In genomic region chr1:210143465-210144062, GRCh38 we compare ENCODE assay signal across 8 cellular contexts.
DNase-seq lines count a peak whose midpoint lies in the region; ATAC-seq, FAIRE-seq and TF ChIP-seq lines count a peak whose summit lies in the region.

No MANE protein-coding gene starts in this region.

- H3K4me3 ChIP-seq in H1 (ENCODE audit: extremely low read depth in 1 of 4, insufficient read depth in 2 of 4, low read depth in 3 of 4, low read length in 4 of 4): no peak overlapping the region
- H3K4me3 ChIP-seq in mesendoderm (ENCODE audit: low read length): no peak overlapping the region

- H3K36me3 Mint-ChIP-seq in WTC11: peaks cover 14% of the 10 kb centered on the region

- no peak overlapping the region for H2BK12ac ChIP-seq in H1 (ENCODE audit: low read depth, low read length)

- H3K18ac ChIP-seq in H1 (ENCODE audit: extremely low read depth, low read length) (no peak overlapping the region), mesendoderm (ENCODE audit: low read length) (no peak overlapping the region)

- CTCF ChIA-PET in WTC11 (lab: Charles Lee): interaction anchor here (0.6 to 2.7 kb wide), 4 partner anchors 10 to 167 kb away, joined by 3 to 13 read pairs (median 3); no protein-coding TSS in a partner anchor
- CTCF ChIA-PET in H1 (lab: Charles Lee; ENCODE audit: partially characterized antibody): interaction anchor here (0.7 to 3.5 kb wide), 23 partner anchors 10 to 289 kb away, joined by 3 to 31 read pairs (median 4); partner anchors contain the start of gene SERTAD4

- H2BK5ac ChIP-seq in H1 (ENCODE audit: low read depth, low read length) (no peak overlapping the region), mesendoderm (ENCODE audit: low read length) (no peak overlapping the region)

- H2AK5ac ChIP-seq in H1 (ENCODE audit: low read depth, low read length) (no peak overlapping the region), mesendoderm (ENCODE audit: low read length) (no peak overlapping the region)

- H2AFZ ChIP-seq in H1 (ENCODE audit: low read length): no peak overlapping the region

- DNase-seq in Right ventricle myocardium inferior (ENCODE audit: missing footprints): peak; percentile 71
- DNase-seq in cardiac septum (ENCODE audit: low spot score): no peak
- peak; percentile 59 for DNase-seq in NCI-H1694 treated with DMSO at 0.1 percent for 48 hours (lab: John Stamatoyannopoulos, UW)
- peak; percentile 68 for DNase-seq in WTC11 (ENCODE audit: low spot score)
- DNase-seq in H1 (ENCODE audit: low read depth in 1 of 2, low spot score in 2 of 2): peak; percentile 13 to 77
- peak; percentile 62 for DNase-seq in mesendoderm
- DNase-seq in stimulated activated naive CD8-positive, alpha-beta T cell treated with anti-CD3 and anti-CD28 coated beads, Interleukin-15, Interleukin-2, amounts not matched to agents 100 U/mL and 50 U/mL, for 24 hours: peak; percentile 72

- peaks cover 22% of the 10 kb centered on the region for H3K9me3 Mint-ChIP-seq in WTC11

- H3K23me2 ChIP-seq in H1 (ENCODE audit: low read depth, low read length): no peaks in the 10 kb centered on the region

- H3K79me1 ChIP-seq in H1 (ENCODE audit: low read depth, low read length): no peaks in the 10 kb centered on the region
- no peaks in the 10 kb centered on the region for H3K79me1 ChIP-seq in mesendoderm (ENCODE audit: low read length)

- H2BK20ac ChIP-seq in H1 (ENCODE audit: low read length): no peak overlapping the region

- no peak overlapping the region for H3K4me3 Mint-ChIP-seq in WTC11

- no peak overlapping the region for H3K27ac ChIP-seq in H1 (ENCODE audit: low read depth, low read length)
- H3K27ac ChIP-seq in mesendoderm (ENCODE audit: low read depth, low read length): no peak overlapping the region

- H4K5ac ChIP-seq in H1 (ENCODE audit: insufficient read length, low read depth, low read length): no peak overlapping the region
- H4K5ac ChIP-seq in mesendoderm (ENCODE audit: low read length): no peak overlapping the region

- no peaks in the 10 kb centered on the region for H3K27me3 ChIP-seq in H1 (replicated peaks in 1 of 4; ENCODE audit: control insufficient read depth in 3 of 4, extremely low read depth in 1 of 4, insufficient read depth in 3 of 4, low read length in 3 of 4)
- no peaks in the 10 kb centered on the region for H3K27me3 ChIP-seq in mesendoderm (ENCODE audit: insufficient read depth, low read length, poor library complexity)

- H3K23ac ChIP-seq in H1 (ENCODE audit: insufficient read length) (no peak overlapping the region), mesendoderm (ENCODE audit: low read length) (no peak overlapping the region)

- no peak for TF ChIP-seq POLR2A in H1 (IDR thresholded peaks at IDR 0.05; ENCODE audit: control extremely low read depth in 1 of 2, low read depth in 2 of 2, low read length in 2 of 2)

- H4K8ac ChIP-seq in H1 (ENCODE audit: extremely low read depth, insufficient read depth, low read length) (no peak overlapping the region), mesendoderm (ENCODE audit: low read depth, low read length) (no peak overlapping the region)

- H4K20me1 ChIP-seq in H1 (replicated peaks in 1 of 2; ENCODE audit: control insufficient read depth in 1 of 2, insufficient read depth in 2 of 2, low read length in 2 of 2): no peaks in the 10 kb centered on the region

- ATAC-seq in Right ventricle myocardium inferior (no peak), WTC11 (no peak), HG03139 (IDR thresholded peaks at IDR 0.05; ENCODE audit: unreplicated experiment) (no peak)
- no peak for ATAC-seq in stimulated activated naive CD8-positive, alpha-beta T cell treated with anti-CD3 and anti-CD28 coated beads, Interleukin-15, Interleukin-2, amounts not matched to agents 100 U/mL and 50 U/mL, for 24 hours

- peak; percentile 65 to 72 for TF ChIP-seq RAD21 in H1 (IDR thresholded peaks at IDR 0.05 in 1 of 2, conservative IDR thresholded peaks at IDR 0.05 in 1 of 2; ENCODE audit: low read depth in 2 of 2, low read length in 2 of 2)

- no peaks in the 10 kb centered on the region for H3K4me1 ChIP-seq in H1 (replicated peaks in 1 of 4; ENCODE audit: control insufficient read depth in 3 of 4, insufficient read depth in 4 of 4, low read length in 3 of 4)
- H3K4me1 ChIP-seq in mesendoderm (ENCODE audit: control insufficient read depth, low read depth, low read length): no peaks in the 10 kb centered on the region

- H2BK120ac ChIP-seq in H1 (replicated peaks; ENCODE audit: low read depth, low read length) (no peak overlapping the region), mesendoderm (ENCODE audit: low read depth, low read length) (no peak overlapping the region)

- no peak overlapping the region for H3K56ac ChIP-seq in H1 (replicated peaks; ENCODE audit: insufficient read length, low read depth, low read length)
- no peak overlapping the region for H3K56ac ChIP-seq in mesendoderm (ENCODE audit: low read length)

- no peak for TF ChIP-seq EP300 in H1 (IDR thresholded peaks at IDR 0.05; ENCODE audit: borderline replicate concordance in 1 of 2, low read depth in 2 of 2, low read length in 2 of 2)

- H3K14ac ChIP-seq in H1 (ENCODE audit: insufficient read length): no peak overlapping the region

- H3K9ac ChIP-seq in H1 (replicated peaks in 1 of 4; ENCODE audit: extremely low read depth in 1 of 4, low read depth in 3 of 4, low read length in 3 of 4) (no peak overlapping the region), mesendoderm (ENCODE audit: low read length) (no peak overlapping the region)

- intact Hi-C loops in Right ventricle myocardium inferior (cut with DNase I): loop anchor here (1.0 to 2.0 kb wide), 2 partner anchors 168 to 257 kb away; no protein-coding TSS in a partner anchor
- intact Hi-C loops in cardiac septum (cut with DNase I): loop anchor here (2.0 kb wide), 2 partner anchors 167 to 257 kb away; no protein-coding TSS in a partner anchor

- H3K79me2 ChIP-seq in H1 (ENCODE audit: control insufficient read depth in 1 of 2, insufficient read depth in 2 of 2, low read length in 2 of 2): no peaks in the 10 kb centered on the region
- H3K79me2 ChIP-seq in mesendoderm (ENCODE audit: control insufficient read depth, insufficient read depth, low read length): no peaks in the 10 kb centered on the region

- H3K4me1 Mint-ChIP-seq in WTC11: no peaks in the 10 kb centered on the region

- no peaks in the 10 kb centered on the region; a peak in 1 of 8 replicates for H3K36me3 ChIP-seq in H1 (ENCODE audit: control insufficient read depth in 2 of 4, insufficient read depth in 4 of 4, low read length in 3 of 4)
- no peaks in the 10 kb centered on the region for H3K36me3 ChIP-seq in mesendoderm (ENCODE audit: control insufficient read depth, insufficient read depth, low read length)

- WGBS in H1 (ENCODE audit: extremely low coverage in 1 of 2, insufficient coverage in 1 of 2, insufficient read length in 1 of 2, insufficient replicate concordance in 2 of 2, low coverage in 1 of 2, low lambda C conversion rate in 2 of 2, missing lambda C conversion rate in 1 of 2), 2 experiments: 43% methylated on average over 4 of the region's 4 CpGs; no CpG with 5 or more reads in 1 of the 2 experiments
- WGBS in mesendoderm (ENCODE audit: extremely low coverage, insufficient coverage, low lambda C conversion rate): no CpG with 5 or more reads among the region's 4 CpGs

- no peak overlapping the region for H4K91ac ChIP-seq in H1 (replicated peaks; ENCODE audit: insufficient read length, low read length)

- no peaks in the 10 kb centered on the region; the same call in 1 of the 2 replicates for H3K27me3 Mint-ChIP-seq in WTC11 (ENCODE audit: low read depth)

- H2BK15ac ChIP-seq in H1 (ENCODE audit: low read length) (no peak overlapping the region), mesendoderm (replicated peaks; ENCODE audit: low read depth) (no peak overlapping the region)

- TF ChIP-seq CTCF in WTC11 (IDR thresholded peaks at IDR 0.05) (peak; percentile 49), H1 (IDR thresholded peaks at IDR 0.05; ENCODE audit: control extremely low read depth in 1 of 3, insufficient read depth in 1 of 3, low read depth in 1 of 3, low read length in 3 of 3) (peak in 2 of 3 experiments; percentile 38 to 42; a peak in 2 of 4 replicates)

- H3K27ac Mint-ChIP-seq in WTC11: no peak overlapping the region

- H3K9me3 ChIP-seq in H1 (ENCODE audit: insufficient read depth in 2 of 2, low read depth in 1 of 2, low read length in 1 of 2): peaks cover 4 to 5% of the 10 kb centered on the region in 2 experiments; a peak in 1 of 4 replicates

- H3K4me2 ChIP-seq in H1 (ENCODE audit: insufficient read depth in 1 of 2, low read depth in 2 of 2, low read length in 2 of 2): no peak overlapping the region
- H3K4me2 ChIP-seq in mesendoderm (ENCODE audit: low read length): no peak overlapping the region

- no peak for FAIRE-seq in H1 (lab: Jason Lieb, UNC)

- POLR2A ChIA-PET in WTC11 (lab: Charles Lee) (no interaction called here), H1 (lab: Charles Lee; ENCODE audit: partially characterized antibody) (interaction anchor here (2.3 kb wide), 1 partner anchor 231 kb away, joined by 7 read pairs; no protein-coding TSS in a partner anchor)

- H3K4ac ChIP-seq in H1 (replicated peaks; ENCODE audit: insufficient read length, low read depth, low read length) (no peak overlapping the region), mesendoderm (ENCODE audit: low read depth, low read length) (no peak overlapping the region)

TF ChIP-seq in WTC11, 78 proteins besides CTCF, POLR2A, EP300 and RAD21:
- TF ChIP-seq FOXK1 (CRISPR knock-in tag; IDR thresholded peaks at IDR 0.05): no peak

TF ChIP-seq in H1, 55 proteins besides CTCF, POLR2A, EP300 and RAD21 (continues in another document):
- TF ChIP-seq ZNF274 (IDR thresholded peaks at IDR 0.05; ENCODE audit: borderline replicate concordance, extremely low read depth, low read length): no peak
- TF ChIP-seq USF2 (IDR thresholded peaks at IDR 0.05; ENCODE audit: low read length): no peak
- TF ChIP-seq SP1 (IDR thresholded peaks at IDR 0.05; ENCODE audit: low read depth, low read length): no peak
- no peak for TF ChIP-seq RXRA (IDR thresholded peaks at IDR 0.05; ENCODE audit: insufficient read depth, low read depth, low read length)
- no peak for TF ChIP-seq TCF12 (IDR thresholded peaks at IDR 0.05; ENCODE audit: low read depth, low read length)
- TF ChIP-seq SIN3A (conservative IDR thresholded peaks at IDR 0.05 in 1 of 2, IDR thresholded peaks at IDR 0.05 in 1 of 2; ENCODE audit: low read depth in 1 of 2, low read length in 2 of 2): no peak
- no peak for TF ChIP-seq BRCA1 (IDR thresholded peaks at IDR 0.05; ENCODE audit: low read depth, low read length)
- no peak for TF ChIP-seq GABPA (IDR thresholded peaks at IDR 0.05; ENCODE audit: borderline replicate concordance, insufficient read depth, low read length)
